ENCODE assay signal across 8 cellular contexts in genomic region chr7:134737561-134738353, GRCh38. TPM values are rescaled to one million over a fixed set of nuclear protein-coding genes. Genes with fewer than 3 reads are reported as not detected.
DNase-seq lines count a peak whose midpoint lies in the region; ATAC-seq and TF ChIP-seq lines count a peak whose summit lies in the region.

No MANE protein-coding gene starts in this region.

- H3K27ac ChIP-seq in heart right ventricle, result peak overlapping the region in 8 of 10 donors; percentile 9 to 69 (median 55)
- peak overlapping the region in 3 of 5 donors; percentile 9 to 38 (median 27) for H3K27ac ChIP-seq in stomach

- TF ChIP-seq CTCF in heart right ventricle (IDR thresholded peaks at IDR 0.05) (no peak), stomach (IDR thresholded peaks at IDR 0.05) (no peak)

- ATAC-seq in heart right ventricle, result peak in 5 of 8 donors; percentile 45 to 77 (median 62)
- no peak for ATAC-seq in HG02642 (IDR thresholded peaks at IDR 0.05; ENCODE audit: poor library complexity, unreplicated experiment)
- ATAC-seq in HG02798 (IDR thresholded peaks at IDR 0.05; ENCODE audit: poor library complexity, unreplicated experiment), result no peak

- TF ChIP-seq POLR2A in stomach (IDR thresholded peaks at IDR 0.05), result no peak

- H3K4me3 ChIP-seq in heart right ventricle (peak overlapping the region in 1 of 10 donors; percentile 0), stomach (no peak overlapping the region)

- H3K9me3 ChIP-seq in heart right ventricle (no peaks in the 10 kb centered on the region), stomach (no peaks in the 10 kb centered on the region)

- no peak for TF ChIP-seq EP300 in stomach (IDR thresholded peaks at IDR 0.05)

- H3K4me1 ChIP-seq in heart right ventricle (peaks cover 0 to 18% (median 7%) of the 10 kb centered on the region in 9 donors), stomach (peaks cover 0 to 8% (median 5%) of the 10 kb centered on the region in 4 donors)

- 63 to 68% methylated on average over 7 of the region's 7 CpGs for WGBS in heart right ventricle, 2 donors
- 55 to 73% (median 66%) methylated on average over 7 of the region's 7 CpGs for WGBS in stomach, 5 donors

- H3K36me3 ChIP-seq in heart right ventricle (no peaks in the 10 kb centered on the region), stomach (no peaks in the 10 kb centered on the region)

- H3K27me3 ChIP-seq in heart right ventricle, result no peaks in the 10 kb centered on the region
- H3K27me3 ChIP-seq in stomach, result no peaks in the 10 kb centered on the region

- DNase-seq in activated T-cell treated with anti-CD3 and anti-CD28 coated beads for 24 hours (ENCODE audit: low read depth) (peak; percentile 8), heart right ventricle (no peak), stomach (no peak), cerebellar cortex (ENCODE audit: low spot score) (no peak)
- DNase-seq in activated T-cell treated with anti-CD3 and anti-CD28 coated beads, Interleukin-2, amount 50 U/mL, for 1 hour, result no peak
- peak; percentile 22 to 45 for DNase-seq in activated CD4-positive, alpha-beta T cell treated with anti-CD3 and anti-CD28 coated beads, Interleukin-2, amount 50 U/mL, for 48 hours

- intact Hi-C loops in heart right ventricle (cut with DNase I), result no loop called here
- intact Hi-C loops in stomach (cut with DNase I; ENCODE audit: low total_unique reads), result no loop called here

RNA-seq across cellular contexts. Expression of gene CALD1, which starts 41.7 kb away (rescaled TPM):
- total RNA-seq in heart right ventricle (100 to 1,000 TPM in 9 of 10 donors, 10 to 100 TPM in 1; 96.6 to 180 (median 132) TPM), stomach (1,000 to 10,000 TPM in 1 of 5 donors, 100 to 1,000 TPM in 4; 300 to 1,007 (median 620) TPM)
- polyA plus RNA-seq in heart right ventricle (100 to 1,000 TPM in 1 of 2 donors, 10 to 100 TPM in 1; 69.9 to 119 TPM), stomach (100 to 1,000 TPM; 146 to 179 (median 172) TPM)

Comparison
In these comparisons a context has a peak if more than half of its experiments do, and no peak if none do; other contexts are left out.
1. DNase-seq: peak in activated T-cell treated with anti-CD3 and anti-CD28 coated beads for 24 hours (single experiment) and activated CD4-positive, alpha-beta T cell treated with anti-CD3 and anti-CD28 coated beads, Interleukin-2, amount 50 U/mL, for 48 hours (2 of 2); none in activated T-cell treated with anti-CD3 and anti-CD28 coated beads, Interleukin-2, amount 50 U/mL, for 1 hour (single experiment), heart right ventricle (0 of 2), stomach (single experiment) and cerebellar cortex (single experiment).
2. ATAC-seq: peak in heart right ventricle (5 of 8); none in HG02642 (single experiment) and HG02798 (single experiment).